2 cellular contexts compared by ENCODE assay signal in the genomic region with DNA sequence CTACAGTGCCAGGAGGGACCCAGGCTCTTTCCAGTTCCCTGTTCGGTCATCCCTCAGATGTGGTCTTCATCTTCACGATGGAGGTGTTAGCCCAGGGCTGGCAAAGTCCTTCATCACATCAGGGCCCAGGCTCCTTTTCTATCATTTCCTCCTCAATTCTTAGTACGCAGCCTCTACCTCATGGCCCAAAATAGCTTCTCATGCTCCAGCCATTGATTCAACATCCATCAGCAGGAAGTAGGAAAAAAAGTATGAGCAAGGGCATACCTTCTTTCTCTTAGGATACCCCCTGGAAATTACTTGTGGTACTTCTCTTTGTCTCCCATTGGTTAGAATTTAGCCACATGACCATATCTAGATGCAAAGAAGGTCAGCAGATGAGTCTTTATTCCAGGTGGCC.
TF ChIP-seq lines count a peak whose summit lies in the region.

No MANE protein-coding gene starts in this region.

TF ChIP-seq in WTC11, 78 proteins besides CTCF, POLR2A, EP300 and RAD21:
- TF ChIP-seq SMAD4 (CRISPR knock-in tag; IDR thresholded peaks at IDR 0.05) (no peak), GTF2I (CRISPR knock-in tag; conservative IDR thresholded peaks at IDR 0.05) (peak; percentile 96), MXD4 (CRISPR knock-in tag; IDR thresholded peaks at IDR 0.05; ENCODE audit: borderline replicate concordance) (no peak)

TF ChIP-seq in H1, 55 proteins besides CTCF, POLR2A, EP300 and RAD21:
- TF ChIP-seq EZH2 (IDR thresholded peaks at IDR 0.05; ENCODE audit: low read depth, low read length, severe bottlenecking) (no peak), HDAC2 (IDR thresholded peaks at IDR 0.05; ENCODE audit: borderline replicate concordance in 1 of 2, low read depth in 2 of 2, low read length in 2 of 2) (peak in 1 of 2 experiments; percentile 97; a peak in 1 of 4 replicates), TCF12 (IDR thresholded peaks at IDR 0.05; ENCODE audit: low read depth, low read length) (no peak), KDM1A (IDR thresholded peaks at IDR 0.05; ENCODE audit: borderline replicate concordance, low read length) (peak; percentile 99), KDM4A (IDR thresholded peaks at IDR 0.05; ENCODE audit: low read depth, low read length, severe bottlenecking) (no peak)
